In genomic region chr2:171401947-171402346, GRCh38 we compare ENCODE assay signal across 1 cellular context.
A peak's percentile ranks its signal among the peaks of the same experiment; 100 is the strongest.
TF ChIP-seq lines count a peak whose summit lies in the region.

No MANE protein-coding gene starts in this region.

TF ChIP-seq in HepG2, 621 proteins besides CTCF, POLR2A, EP300 and RAD21:
- TF ChIP-seq ZFP1 (CRISPR knock-in tag; IDR thresholded peaks at IDR 0.05) (peak; percentile 99), CENPBD1 (CRISPR knock-in tag; IDR thresholded peaks at IDR 0.05; ENCODE audit: borderline replicate concordance, low read depth) (no peak), ARID3A (IDR thresholded peaks at IDR 0.05; ENCODE audit: low read depth, low read length) (no peak), TCF7 (IDR thresholded peaks at IDR 0.05; ENCODE audit: low read depth) (no peak), MATR3 (CRISPR knock-in tag; IDR thresholded peaks at IDR 0.05) (no peak), ZNF746 (CRISPR knock-in tag; IDR thresholded peaks at IDR 0.05) (no peak), PBX3 (CRISPR knock-in tag; IDR thresholded peaks at IDR 0.05; ENCODE audit: borderline replicate concordance) (no peak)
